ENCODE assay signal across 36 cellular contexts in the genomic region with DNA sequence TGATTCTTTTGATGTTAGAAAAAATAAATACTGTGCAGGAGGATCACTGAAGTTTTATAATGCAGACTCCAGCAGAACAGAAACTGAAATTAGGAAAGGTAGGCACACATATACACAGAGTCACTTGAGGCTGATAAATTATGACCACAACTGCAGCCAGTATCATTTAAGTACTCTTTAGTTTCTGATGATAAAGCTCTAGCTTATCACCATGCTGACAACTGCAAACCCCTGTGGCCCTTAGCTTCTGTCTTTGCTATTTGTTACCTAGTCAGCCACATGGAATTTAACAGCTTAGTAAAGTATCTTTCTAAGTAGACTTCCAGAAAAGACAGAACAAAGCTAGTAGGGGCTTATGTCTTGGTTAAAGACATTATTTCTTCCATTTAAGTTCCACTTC.
"Had no signal": no experiment of that assay in that cellular context is flagged by ENCODE, and none has a peak within 500 bp of the region (broad histone marks: within the 10 kb centered on the region; RNA-seq: fewer than 3 reads in every experiment).

No MANE protein-coding gene starts in this region.

- H3K9me3 ChIP-seq: Peyer's patch, SJCRH30 had no signal

- H3K27ac ChIP-seq: cardiac muscle cell, Peyer's patch, SJCRH30, SK-N-MC, WERI-Rb-1 had no signal

- H3K27ac Mint-ChIP-seq: activated CD4-positive, alpha-beta T cell treated with anti-CD3 and anti-CD28 coated beads, Interleukin-2, amount 10 ng/mL, durations not matched to agents 24 days and 14 days; activated CD8-positive, alpha-beta T cell treated with anti-CD3 and anti-CD28 coated beads for 36 hours; activated naive CD8-positive, alpha-beta T cell treated with anti-CD3 and anti-CD28 coated beads for 36 hours; activated T-cell treated with anti-CD3 and anti-CD28 coated beads, Interleukin-2, amount 50 U/mL, for 72 hours; activated T-helper 17 cell treated with anti-CD3 and anti-CD28 coated beads, Interleukin-2, amount 50 U/mL, for 72 hours; IgD-negative memory B cell had no signal

- H3K27me3 Mint-ChIP-seq: activated CD4-positive, alpha-beta T cell treated with anti-CD3 and anti-CD28 coated beads, Interleukin-2, amount 10 ng/mL, durations not matched to agents 24 days and 14 days; activated CD8-positive, alpha-beta T cell treated with anti-CD3 and anti-CD28 coated beads for 36 hours; activated naive CD8-positive, alpha-beta T cell treated with anti-CD3 and anti-CD28 coated beads for 36 hours; activated T-helper 17 cell treated with anti-CD3 and anti-CD28 coated beads, Interleukin-2, amount 50 U/mL, for 72 hours; central memory CD8-positive, alpha-beta T cell; IgD-negative memory B cell had no signal

- H3K4me3 ChIP-seq: cardiac muscle cell, MG63, Peyer's patch, SJCRH30, SK-N-MC had no signal

- H3K36me3 ChIP-seq: cardiac muscle cell, MG63, Peyer's patch, SJCRH30, WERI-Rb-1 had no signal

- H3K4me1 ChIP-seq: Peyer's patch, SJCRH30 had no signal

- H3K36me3 Mint-ChIP-seq: activated naive CD8-positive, alpha-beta T cell treated with anti-CD3 and anti-CD28 coated beads for 36 hours; IgD-negative memory B cell had no signal

- DNase-seq: activated CD4-positive, alpha-beta T cell treated with anti-CD3 and anti-CD28 coated beads for 1 hour; activated CD4-positive, alpha-beta T cell treated with anti-CD3 and anti-CD28 coated beads, Interleukin-2, amount 10 ng/mL, durations not matched to agents 24 days and 14 days; activated CD4-positive, alpha-beta T cell treated with anti-CD3 and anti-CD28 coated beads, Interleukin-2, amount 50 U/mL, for 4 hours; activated CD4-positive, CD25-positive, alpha-beta regulatory T cell; activated CD8-positive, alpha-beta T cell treated with anti-CD3 and anti-CD28 coated beads for 36 hours; activated effector memory CD4-positive, alpha-beta T cell treated with anti-CD3 and anti-CD28 coated beads, Interleukin-2, amount 50 U/mL, for 16 hours; activated naive CD4-positive, alpha-beta T cell; activated naive CD4-positive, alpha-beta T cell treated with anti-CD3 and anti-CD28 coated beads, Interleukin-2, amount 50 U/mL, for 16 hours; activated naive CD8-positive, alpha-beta T cell treated with anti-CD3 and anti-CD28 coated beads for 36 hours; activated T-cell treated with anti-CD3 and anti-CD28 coated beads, Interleukin-2, amount 50 U/mL, for 1 hour; activated T-cell treated with anti-CD3 and anti-CD28 coated beads, Interleukin-2, amount 50 U/mL, for 72 hours; amniotic stem cell; aorta; Kasumi-1; KBM-7; MG63; MV-4-11; NCI-H1092; NCI-H146; NCI-H187; NCI-H2081; NCI-H2171 treated with DMSO at 0.1 percent for 48 hours; NCI-H2227 treated with DMSO at 0.1 percent for 48 hours; NCI-H446; NCI-H510A treated with DMSO at 0.1 percent for 48 hours; NCI-H69; Peyer's patch; Right ventricle myocardium superior; SJCRH30; T1000; WERI-Rb-1 had no signal

- ATAC-seq: activated CD8-positive, alpha-beta T cell treated with anti-CD3 and anti-CD28 coated beads for 36 hours; activated T-cell treated with anti-CD3 and anti-CD28 coated beads, Interleukin-2, amount 50 U/mL, for 72 hours; activated T-helper 17 cell treated with anti-CD3 and anti-CD28 coated beads, Interleukin-2, amount 50 U/mL, for 72 hours had no signal

- H3K4me3 Mint-ChIP-seq: activated CD4-positive, alpha-beta T cell treated with anti-CD3 and anti-CD28 coated beads, Interleukin-2, amount 10 ng/mL, durations not matched to agents 24 days and 14 days; activated CD8-positive, alpha-beta T cell treated with anti-CD3 and anti-CD28 coated beads for 36 hours; activated naive CD8-positive, alpha-beta T cell treated with anti-CD3 and anti-CD28 coated beads for 36 hours; activated T-cell treated with anti-CD3 and anti-CD28 coated beads, Interleukin-2, amount 50 U/mL, for 72 hours; activated T-helper 17 cell treated with anti-CD3 and anti-CD28 coated beads, Interleukin-2, amount 50 U/mL, for 72 hours; central memory CD8-positive, alpha-beta T cell; IgD-negative memory B cell had no signal

- H3K27me3 ChIP-seq: cardiac muscle cell, MG63, Peyer's patch, SJCRH30 had no signal

- H3K4me1 Mint-ChIP-seq: activated CD4-positive, alpha-beta T cell treated with anti-CD3 and anti-CD28 coated beads, Interleukin-2, amount 10 ng/mL, durations not matched to agents 24 days and 14 days; activated naive CD8-positive, alpha-beta T cell treated with anti-CD3 and anti-CD28 coated beads for 36 hours; activated T-helper 17 cell treated with anti-CD3 and anti-CD28 coated beads, Interleukin-2, amount 50 U/mL, for 72 hours; central memory CD8-positive, alpha-beta T cell had no signal
